ENCODE assay signal across 22 cellular contexts in genomic region chr22:41776381-41776780, GRCh38.
"Had no signal": no experiment of that assay in that cellular context is flagged by ENCODE, and none has a peak within 500 bp of the region (broad histone marks: within the 10 kb centered on the region; RNA-seq: fewer than 3 reads in every experiment).

No MANE protein-coding gene starts in this region.

- H3K36me3 ChIP-seq: gastrocnemius medialis, left ventricle myocardium inferior, lower lobe of right lung, right lobe of liver, tibial nerve had no signal

- H3K9ac ChIP-seq: parathyroid adenoma had no signal

- H3K27ac ChIP-seq: gastrocnemius medialis, left ventricle myocardium inferior, lower lobe of right lung, parathyroid adenoma, psoas muscle, right lobe of liver, testis, tibial nerve had no signal

- H3K27ac Mint-ChIP-seq: memory B cell; mesothelial cell of epicardium; natural killer cell; stimulated activated naive B cell treated with anti-CD40 and anti-IgM and Interleukin-4, amounts not matched to agents 10 μg/mL and 1 μg/mL and 100 μg/mL, for 72 hours; stimulated activated naive CD8-positive, alpha-beta T cell treated with anti-CD3 and anti-CD28 coated beads, Interleukin-15, amount 100 ng/mL, for 72 hours had no signal

- H3K27me3 ChIP-seq: gastrocnemius medialis, right lobe of liver, testis, tibial nerve had no signal

- H3K4me1 ChIP-seq: gastrocnemius medialis, left ventricle myocardium inferior, parathyroid adenoma, psoas muscle, right lobe of liver, testis had no signal

- H3K4me1 Mint-ChIP-seq: mesothelial cell of epicardium had no signal

- H3K36me3 Mint-ChIP-seq: memory B cell; mesothelial cell of epicardium; natural killer cell; stimulated activated naive B cell treated with anti-CD40 and anti-IgM and Interleukin-4, amounts not matched to agents 10 μg/mL and 1 μg/mL and 100 μg/mL, for 72 hours had no signal

- DNase-seq: effector memory CD4-positive, alpha-beta T cell; gastrocnemius medialis; glutamatergic neuron; kidney; left cardiac atrium; left ventricle myocardium inferior; lower lobe of right lung; natural killer cell; psoas muscle; retina; right lobe of liver; stimulated activated CD4-positive, alpha-beta T cell treated with anti-CD3 and anti-CD28 coated beads, Interleukin-15, amount 100 ng/mL, for 24 hours; stimulated activated CD4-positive, alpha-beta T cell treated with anti-CD3 and anti-CD28 coated beads, Interleukin-1b, Interleukin-23, amount 100 ng/mL, for 48 hours; stimulated activated CD4-positive, alpha-beta T cell treated with anti-CD3 and anti-CD28 coated beads, Interleukin-4, amount 100 ng/mL, for 24 hours; stimulated activated naive B cell treated with anti-CD40 and anti-IgM and Interleukin-4, amounts not matched to agents 10 μg/mL and 1 μg/mL and 100 μg/mL, for 72 hours; stimulated activated naive CD8-positive, alpha-beta T cell treated with anti-CD3 and anti-CD28 coated beads, Interleukin-15, amount 100 ng/mL, for 72 hours; testis had no signal

- H3K9me3 Mint-ChIP-seq: memory B cell; mesothelial cell of epicardium; natural killer cell; stimulated activated naive B cell treated with anti-CD40 and anti-IgM and Interleukin-4, amounts not matched to agents 10 μg/mL and 1 μg/mL and 100 μg/mL, for 72 hours; stimulated activated naive CD8-positive, alpha-beta T cell treated with anti-CD3 and anti-CD28 coated beads, Interleukin-15, amount 100 ng/mL, for 72 hours had no signal

- H3K4me3 ChIP-seq: gastrocnemius medialis, left ventricle myocardium inferior, lower lobe of right lung, psoas muscle, right lobe of liver, testis, tibial nerve had no signal

- ATAC-seq: esophagus mucosa; gastrocnemius medialis; left cardiac atrium; lower lobe of right lung; natural killer cell; psoas muscle; right lobe of liver; stimulated activated naive B cell treated with anti-CD40 and anti-IgM and Interleukin-4, amounts not matched to agents 10 μg/mL and 1 μg/mL and 100 μg/mL, for 72 hours; stimulated activated naive CD8-positive, alpha-beta T cell treated with anti-CD3 and anti-CD28 coated beads, Interleukin-15, amount 100 ng/mL, for 72 hours had no signal

- H3K4me3 Mint-ChIP-seq: memory B cell; mesothelial cell of epicardium; natural killer cell; stimulated activated naive B cell treated with anti-CD40 and anti-IgM and Interleukin-4, amounts not matched to agents 10 μg/mL and 1 μg/mL and 100 μg/mL, for 72 hours; stimulated activated naive CD8-positive, alpha-beta T cell treated with anti-CD3 and anti-CD28 coated beads, Interleukin-15, amount 100 ng/mL, for 72 hours had no signal

- H3K9me3 ChIP-seq: gastrocnemius medialis, left ventricle myocardium inferior, lower lobe of right lung, psoas muscle, right lobe of liver, testis, tibial nerve had no signal

- H3K27me3 Mint-ChIP-seq: stimulated activated naive CD8-positive, alpha-beta T cell treated with anti-CD3 and anti-CD28 coated beads, Interleukin-15, amount 100 ng/mL, for 72 hours had no signal
